15 cellular contexts compared by ENCODE assay signal in genomic region chrX:128634754-128635153, GRCh38.
A peak's percentile ranks its signal among the peaks of the same experiment; 100 is the strongest.
DNase-seq lines count a peak whose midpoint lies in the region; ATAC-seq and TF ChIP-seq lines count a peak whose summit lies in the region.
"Had no signal": no experiment of that assay in that cellular context is flagged by ENCODE, and none has a peak within 500 bp of the region (broad histone marks: within the 10 kb centered on the region; RNA-seq: fewer than 3 reads in every experiment).

No MANE protein-coding gene starts in this region.

- in situ Hi-C loops in KBM-7 (cut with MboI; ENCODE audit: low pct_unique_long_range_greater_than_20kb, low sequenced_read_pairs): no loop called here

- H3K4me1 Mint-ChIP-seq in WTC11: peaks cover 11% of the 10 kb centered on the region
- no peaks in the 10 kb centered on the region for H3K4me1 Mint-ChIP-seq in activated naive CD4-positive, alpha-beta T cell treated with anti-CD3 and anti-CD28 coated beads, Interleukin-2, amount 10 ng/mL, durations not matched to agents 7 days and 5 days
- H3K4me1 Mint-ChIP-seq: CD4-positive, CD25-positive, alpha-beta regulatory T cell had no signal

- POLR2A ChIA-PET in WTC11 (lab: Charles Lee): no interaction called here

- TF ChIP-seq CTCF in NB4 (IDR thresholded peaks at IDR 0.05; ENCODE audit: low read depth, low read length): no peak
- no peak for TF ChIP-seq CTCF in WTC11 (IDR thresholded peaks at IDR 0.05)

- H3K4me3 ChIP-seq in NB4 (ENCODE audit: low read depth, low read length): no peak overlapping the region
- H3K4me3 ChIP-seq: BLaER1 treated with 17β-estradiol and CSF1 and Interleukin-3, amounts not matched to agents 10 nM and 100 nM had no signal

- no peak for TF ChIP-seq POLR2A in NB4 (IDR thresholded peaks at IDR 0.05; ENCODE audit: extremely low read depth, insufficient read length)

- H3K9me3 Mint-ChIP-seq in WTC11: no peaks in the 10 kb centered on the region
- no peaks in the 10 kb centered on the region for H3K9me3 Mint-ChIP-seq in activated naive CD4-positive, alpha-beta T cell treated with anti-CD3 and anti-CD28 coated beads, Interleukin-2, amount 10 ng/mL, durations not matched to agents 7 days and 5 days
- H3K9me3 Mint-ChIP-seq: CD4-positive, CD25-positive, alpha-beta regulatory T cell; HFFc6 had no signal

- no peaks in the 10 kb centered on the region for H3K36me3 Mint-ChIP-seq in WTC11
- H3K36me3 Mint-ChIP-seq in activated naive CD4-positive, alpha-beta T cell treated with anti-CD3 and anti-CD28 coated beads, Interleukin-2, amount 10 ng/mL, durations not matched to agents 7 days and 5 days: no peaks in the 10 kb centered on the region
- H3K36me3 Mint-ChIP-seq: CD4-positive, CD25-positive, alpha-beta regulatory T cell had no signal

- peak overlapping the region; percentile 60 for H3K27ac Mint-ChIP-seq in WTC11
- H3K27ac Mint-ChIP-seq in activated naive CD4-positive, alpha-beta T cell treated with anti-CD3 and anti-CD28 coated beads, Interleukin-2, amount 10 ng/mL, durations not matched to agents 7 days and 5 days: no peak overlapping the region
- H3K27ac Mint-ChIP-seq: CD4-positive, CD25-positive, alpha-beta regulatory T cell; HFFc6 had no signal

- CTCF ChIA-PET in WTC11 (lab: Charles Lee): no interaction called here
- CTCF ChIA-PET in activated naive CD4-positive, alpha-beta T cell treated with anti-CD3 and anti-CD28 coated beads, Interleukin-2, amount 10 ng/mL, durations not matched to agents 7 days and 5 days (lab: Charles Lee): no interaction called here

- ATAC-seq in WTC11 (peak; percentile 60), left cardiac atrium (no peak)
- ATAC-seq: HepG2 had no signal

- intact Hi-C loops in left cardiac atrium (cut with DNase I): no loop called here

- no peak overlapping the region for H3K4me3 Mint-ChIP-seq in WTC11
- no peak overlapping the region for H3K4me3 Mint-ChIP-seq in activated naive CD4-positive, alpha-beta T cell treated with anti-CD3 and anti-CD28 coated beads, Interleukin-2, amount 10 ng/mL, durations not matched to agents 7 days and 5 days
- H3K4me3 Mint-ChIP-seq: CD4-positive, CD25-positive, alpha-beta regulatory T cell; HFFc6 had no signal

- H3K27me3 Mint-ChIP-seq in WTC11 (ENCODE audit: low read depth): no peaks in the 10 kb centered on the region
- H3K27me3 Mint-ChIP-seq in activated naive CD4-positive, alpha-beta T cell treated with anti-CD3 and anti-CD28 coated beads, Interleukin-2, amount 10 ng/mL, durations not matched to agents 7 days and 5 days: no peaks in the 10 kb centered on the region
- H3K27me3 Mint-ChIP-seq: CD4-positive, CD25-positive, alpha-beta regulatory T cell had no signal

- DNase-seq in KBM-7 (peak; percentile 18), NB4 (ENCODE audit: low read depth) (peak; percentile 6), WTC11 (ENCODE audit: low spot score) (no peak), pons (ENCODE audit: low spot score) (peak; percentile 2), left cardiac atrium (no peak), NCI-H2171 (lab: John Stamatoyannopoulos, UW) (no peak)
- DNase-seq in activated naive CD4-positive, alpha-beta T cell treated with anti-CD3 and anti-CD28 coated beads, Interleukin-2, amount 10 ng/mL, durations not matched to agents 7 days and 5 days: no peak
- DNase-seq: ACHN; CD4-positive, CD25-positive, alpha-beta regulatory T cell; DMS53; GF-D8; HCEC 1CT; HFFc6 had no signal

TF ChIP-seq in WTC11, 78 proteins besides CTCF, POLR2A, EP300 and RAD21:
- no peak for TF ChIP-seq PREB (CRISPR knock-in tag; IDR thresholded peaks at IDR 0.05; ENCODE audit: borderline replicate concordance)
- no peak for TF ChIP-seq HMGA2 (CRISPR knock-in tag; IDR thresholded peaks at IDR 0.05)
- no peak for TF ChIP-seq FOXP4 (CRISPR knock-in tag; IDR thresholded peaks at IDR 0.05)
- no peak for TF ChIP-seq MXD4 (CRISPR knock-in tag; IDR thresholded peaks at IDR 0.05; ENCODE audit: borderline replicate concordance)
- TF ChIP-seq ATF1 (CRISPR knock-in tag; IDR thresholded peaks at IDR 0.05): no peak
- no peak for TF ChIP-seq SMAD3 (CRISPR knock-in tag; IDR thresholded peaks at IDR 0.05; ENCODE audit: borderline replicate concordance)
- TF ChIP-seq SP1 (CRISPR knock-in tag; conservative IDR thresholded peaks at IDR 0.05): no peak
- TF ChIP-seq ELF4 (CRISPR knock-in tag; IDR thresholded peaks at IDR 0.05; ENCODE audit: low read depth): no peak
- no peak for TF ChIP-seq SMAD4 (CRISPR knock-in tag; IDR thresholded peaks at IDR 0.05)
- no peak for TF ChIP-seq PRDM15 (CRISPR knock-in tag; IDR thresholded peaks at IDR 0.05)

Comparison
In these comparisons a context has a peak if more than half of its experiments do, and no peak if none do; other contexts are left out.
1. DNase-seq: peak in KBM-7 (single experiment), NB4 (single experiment) and pons (single experiment); none in WTC11 (single experiment), activated naive CD4-positive, alpha-beta T cell treated with anti-CD3 and anti-CD28 coated beads, Interleukin-2, amount 10 ng/mL, durations not matched to agents 7 days and 5 days (single experiment), left cardiac atrium (single experiment) and NCI-H2171 (single experiment).